Comparison of ENCODE assay signal across 1 cellular context in the genomic region with DNA sequence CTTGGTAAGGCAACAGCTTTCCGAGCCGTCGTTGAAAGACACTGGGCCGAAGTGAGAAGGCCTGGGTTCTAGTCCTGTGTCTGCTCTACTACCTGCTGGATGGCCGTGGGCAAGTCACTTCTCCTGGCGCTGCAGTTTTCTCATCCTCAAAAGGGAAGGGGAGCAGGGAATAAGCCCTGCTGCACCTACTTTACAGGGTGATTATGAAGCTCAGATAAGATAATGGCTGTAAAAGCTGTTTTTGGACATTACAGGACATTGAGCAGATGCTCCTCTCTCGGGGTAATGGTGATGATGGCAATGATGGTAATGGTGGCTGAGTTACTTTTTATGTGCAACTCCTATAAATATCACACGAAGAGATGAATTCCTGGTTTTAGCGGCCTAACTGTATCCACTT.
TF ChIP-seq lines count a peak whose summit lies in the region.

No MANE protein-coding gene starts in this region.

TF ChIP-seq in SK-N-SH treated with all-trans-retinoic acid at 6 μM for 48 hours, 23 proteins besides CTCF, POLR2A, EP300 and RAD21 (continued from another document):
- TF ChIP-seq, protein P1, sequence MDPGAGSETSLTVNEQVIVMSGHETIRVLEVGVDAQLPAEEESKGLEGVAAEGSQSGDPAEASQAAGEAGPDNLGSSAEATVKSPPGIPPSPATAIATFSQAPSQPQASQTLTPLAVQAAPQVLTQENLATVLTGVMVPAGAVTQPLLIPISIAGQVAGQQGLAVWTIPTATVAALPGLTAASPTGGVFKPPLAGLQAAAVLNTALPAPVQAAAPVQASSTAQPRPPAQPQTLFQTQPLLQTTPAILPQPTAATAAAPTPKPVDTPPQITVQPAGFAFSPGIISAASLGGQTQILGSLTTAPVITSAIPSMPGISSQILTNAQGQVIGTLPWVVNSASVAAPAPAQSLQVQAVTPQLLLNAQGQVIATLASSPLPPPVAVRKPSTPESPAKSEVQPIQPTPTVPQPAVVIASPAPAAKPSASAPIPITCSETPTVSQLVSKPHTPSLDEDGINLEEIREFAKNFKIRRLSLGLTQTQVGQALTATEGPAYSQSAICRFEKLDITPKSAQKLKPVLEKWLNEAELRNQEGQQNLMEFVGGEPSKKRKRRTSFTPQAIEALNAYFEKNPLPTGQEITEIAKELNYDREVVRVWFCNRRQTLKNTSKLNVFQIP (CRISPR knock-in tag; IDR thresholded peaks at IDR 0.05; ENCODE audit: borderline replicate concordance, low read depth) = no peak
- TF ChIP-seq ZNF565 (CRISPR knock-in tag; conservative IDR thresholded peaks at IDR 0.05; ENCODE audit: low read depth) (no peak), ZFP3 (CRISPR knock-in tag; IDR thresholded peaks at IDR 0.05) (no peak), SNAI2 (CRISPR knock-in tag; IDR thresholded peaks at IDR 0.05) (no peak), OSR1 (CRISPR knock-in tag; IDR thresholded peaks at IDR 0.05) (no peak), ZFP30 (CRISPR knock-in tag; IDR thresholded peaks at IDR 0.05) (no peak), RARB (CRISPR knock-in tag; IDR thresholded peaks at IDR 0.05) (no peak), CSDC2 (CRISPR knock-in tag; IDR thresholded peaks at IDR 0.05) (no peak), ARNTL (CRISPR knock-in tag; IDR thresholded peaks at IDR 0.05; ENCODE audit: borderline replicate concordance, low read depth) (no peak), PPARA (CRISPR knock-in tag; IDR thresholded peaks at IDR 0.05; ENCODE audit: borderline replicate concordance) (no peak), TCF4 (CRISPR knock-in tag; IDR thresholded peaks at IDR 0.05; ENCODE audit: borderline replicate concordance) (no peak), ESRRG (CRISPR knock-in tag; IDR thresholded peaks at IDR 0.05) (no peak), TOX (CRISPR knock-in tag; IDR thresholded peaks at IDR 0.05; ENCODE audit: borderline replicate concordance) (no peak), CSRNP3 (CRISPR knock-in tag; IDR thresholded peaks at IDR 0.05) (no peak)
